Comparison of ENCODE assay signal across 26 cellular contexts in genomic region chrX:116667346-116667745, GRCh38.
"Had no signal": no experiment of that assay in that cellular context is flagged by ENCODE, and none has a peak within 500 bp of the region (broad histone marks: within the 10 kb centered on the region; RNA-seq: fewer than 3 reads in every experiment).

No MANE protein-coding gene starts in this region.

- H3K4me3 ChIP-seq: coronary artery, gastroesophageal sphincter, lung, ovary, psoas muscle, right atrium auricular region, skin epidermis, tibial artery had no signal

- ATAC-seq: activated CD8-positive, alpha-beta memory T cell treated with anti-CD3 and anti-CD28 coated beads, Interleukin-2, amount 10 ng/mL, durations not matched to agents 7 days and 5 days; activated CD8-positive, alpha-beta T cell treated with anti-CD3 and anti-CD28 coated beads for 36 hours; gastroesophageal sphincter; left colon; naive thymus-derived CD8-positive, alpha-beta T cell; psoas muscle; stimulated activated effector memory CD8-positive, alpha-beta T cell treated with anti-CD3 and anti-CD28 coated beads, Interleukin-12 subunit alpha, Interleukin-12 subunit beta, amount 100 ng/mL, for 72 hours; stimulated activated naive CD8-positive, alpha-beta T cell treated with anti-CD3 and anti-CD28 coated beads, Interleukin-15, amount 100 ng/mL, for 72 hours; T-helper 17 cell had no signal

- H3K9me3 ChIP-seq: gastroesophageal sphincter, neutrophil, ovary, psoas muscle, right atrium auricular region, tibial artery had no signal

- H3K36me3 ChIP-seq: gastroesophageal sphincter, neutrophil, ovary, right atrium auricular region, tibial artery had no signal

- H3K27ac ChIP-seq: coronary artery, gastroesophageal sphincter, neutrophil, ovary, psoas muscle, right atrium auricular region, skin epidermis, tibial artery had no signal

- H3K4me1 ChIP-seq: gastroesophageal sphincter, psoas muscle, right atrium auricular region, tibial artery had no signal

- H3K27me3 ChIP-seq: gastroesophageal sphincter, neutrophil, ovary, right atrium auricular region, tibial artery had no signal

- DNase-seq: activated CD4-positive, alpha-beta T cell treated with anti-CD3 and anti-CD28 coated beads for 48 hours; activated CD4-positive, CD25-positive, alpha-beta regulatory T cell; activated CD8-positive, alpha-beta memory T cell treated with anti-CD3 and anti-CD28 coated beads, Interleukin-2, amount 10 ng/mL, durations not matched to agents 7 days and 5 days; activated CD8-positive, alpha-beta T cell treated with anti-CD3 and anti-CD28 coated beads for 36 hours; activated effector memory CD4-positive, alpha-beta T cell treated with anti-CD3 and anti-CD28 coated beads, Interleukin-2, amount 50 U/mL, for 16 hours; activated naive CD4-positive, alpha-beta T cell treated with anti-CD3 and anti-CD28 coated beads, Interleukin-2, amount 10 ng/mL, durations not matched to agents 7 days and 5 days; activated T-cell treated with anti-CD3 and anti-CD28 coated beads for 4 hours; amygdala; endodermal cell; head of caudate nucleus; hypothalamus; left colon; naive thymus-derived CD8-positive, alpha-beta T cell; ovary; stimulated activated CD4-positive, alpha-beta T cell treated with anti-CD3 and anti-CD28 coated beads, Interleukin-1b, Interleukin-23, amount 100 ng/mL, for 48 hours; stimulated activated naive CD8-positive, alpha-beta T cell treated with anti-CD3 and anti-CD28 coated beads, Interleukin-15, amount 100 ng/mL, for 72 hours; T-helper 17 cell; tibial artery had no signal
